ENCODE assay signal across 11 cellular contexts in genomic region chr10:78212134-78212785, GRCh38.
A peak's percentile ranks its signal among the peaks of the same experiment; 100 is the strongest.
DNase-seq lines count a peak whose midpoint lies in the region; ATAC-seq, FAIRE-seq and TF ChIP-seq lines count a peak whose summit lies in the region.
"Had no signal": no experiment of that assay in that cellular context is flagged by ENCODE, and none has a peak within 500 bp of the region (broad histone marks: within the 10 kb centered on the region; RNA-seq: fewer than 3 reads in every experiment).

No MANE protein-coding gene starts in this region.

- TF ChIP-seq POLR2A in HepG2 (IDR thresholded peaks at IDR 0.05; ENCODE audit: insufficient read depth in 1 of 2, low read depth in 2 of 2, low read length in 2 of 2), result no peak

- WGBS in HepG2 (ENCODE audit: low lambda C conversion rate), result 0% methylated on average over 2 of the region's 6 CpGs

- peak; percentile 38; the same call in 2 of the 3 replicates for ATAC-seq in HepG2
- no peak for ATAC-seq in GM18861 (IDR thresholded peaks at IDR 0.05; ENCODE audit: unreplicated experiment)
- no peak for ATAC-seq in stimulated activated naive CD8-positive, alpha-beta T cell treated with anti-CD3 and anti-CD28 coated beads, Interleukin-15, Interleukin-2, amounts not matched to agents 100 U/mL and 50 U/mL, for 24 hours

- peak overlapping the region; percentile 41 to 96 (median 83) for H3K4me2 ChIP-seq in BLaER1 treated with 17β-estradiol and CSF1 and Interleukin-3, amounts not matched to agents 10 nM and 100 nM
- no peak overlapping the region for H3K4me2 ChIP-seq in HepG2 (ENCODE audit: low read depth, low read length)

- peaks cover 67 to 83% (median 81%) of the 10 kb centered on the region in 10 experiments for H3K4me1 ChIP-seq in BLaER1 treated with 17β-estradiol and CSF1 and Interleukin-3, amounts not matched to agents 10 nM and 100 nM
- H3K4me1 ChIP-seq in HepG2 (ENCODE audit: insufficient read depth, low read length), result no peaks in the 10 kb centered on the region
- H3K4me1 ChIP-seq: body of pancreas, prostate gland had no signal

- FAIRE-seq in HepG2 (lab: Jason Lieb, UNC), result no peak

- H3K9ac ChIP-seq in BLaER1 treated with 17β-estradiol and CSF1 and Interleukin-3, amounts not matched to agents 10 nM and 100 nM, result peak overlapping the region in 1 of 11 experiments; percentile 12; a peak in 1 of 22 replicates
- H3K9ac ChIP-seq in HepG2 (ENCODE audit: insufficient read depth, low read depth, low read length), result no peak overlapping the region

- CTCF ChIA-PET in HepG2 (lab: Yijun Ruan, JAX; ENCODE audit: low intra/inter-chr PET ratio, low total read pairs), result no interaction called here

- 0 out of 22 replicates have a peak overlapping the region, but pooled peaks of 1 of the 11 experiments have one; percentile 4 for H3K27ac ChIP-seq in BLaER1 treated with 17β-estradiol and CSF1 and Interleukin-3, amounts not matched to agents 10 nM and 100 nM
- H3K27ac ChIP-seq in VCaP, result peak overlapping the region; percentile 65
- no peak overlapping the region for H3K27ac ChIP-seq in HepG2 (ENCODE audit: extremely low read length, insufficient read depth, low read length)
- H3K27ac ChIP-seq: body of pancreas, prostate gland had no signal

- POLR2A ChIA-PET in HepG2 (lab: Yijun Ruan, JAX), result no interaction called here

- peaks cover 0 to 10% (median 0%) of the 10 kb centered on the region in 11 experiments; a peak in 2 of 22 replicates for H4K20me1 ChIP-seq in BLaER1 treated with 17β-estradiol and CSF1 and Interleukin-3, amounts not matched to agents 10 nM and 100 nM
- H4K20me1 ChIP-seq in HepG2 (ENCODE audit: insufficient read depth, low read length), result no peaks in the 10 kb centered on the region

- no TSS peak for BruUV-seq in HepG2 (replicated peaks; lab: Mats Ljungman, UMichigan)

- intact Hi-C loops in HepG2 (cut with micrococcal nuclease; ENCODE audit: unreplicated experiment), result no loop called here

- H3K36me3 ChIP-seq in BLaER1 treated with 17β-estradiol and CSF1 and Interleukin-3, amounts not matched to agents 10 nM and 100 nM, result no peaks in the 10 kb centered on the region
- no peaks in the 10 kb centered on the region for H3K36me3 ChIP-seq in HepG2 (replicated peaks in 1 of 2; ENCODE audit: control insufficient read depth in 1 of 2, insufficient read depth in 2 of 2, low read length in 2 of 2)
- H3K36me3 ChIP-seq: prostate gland, transverse colon had no signal

- H2AFZ ChIP-seq in HepG2 (ENCODE audit: low read length), result no peak overlapping the region

- DNase-seq in M059J (ENCODE audit: low read depth) (peak; percentile 46), HepG2 (ENCODE audit: low spot score) (no peak), T-helper 2 cell (no peak), SIG-M5 (lab: John Stamatoyannopoulos, UW) (no peak)
- DNase-seq in stimulated activated naive CD8-positive, alpha-beta T cell treated with anti-CD3 and anti-CD28 coated beads, Interleukin-15, Interleukin-2, amounts not matched to agents 100 U/mL and 50 U/mL, for 24 hours, result no peak
- DNase-seq: transverse colon had no signal

- no peaks in the 10 kb centered on the region; a peak in 1 of 22 replicates for H3K27me3 ChIP-seq in BLaER1 treated with 17β-estradiol and CSF1 and Interleukin-3, amounts not matched to agents 10 nM and 100 nM
- peaks cover 2 to 20% of the 10 kb centered on the region in 2 experiments; a peak in 2 of 5 replicates for H3K27me3 ChIP-seq in HepG2 (ENCODE audit: control insufficient read depth in 1 of 2, insufficient read depth in 2 of 2, low read length in 2 of 2)
- H3K27me3 ChIP-seq: body of pancreas, transverse colon had no signal

- H3K4me3 ChIP-seq in BLaER1 treated with 17β-estradiol and CSF1 and Interleukin-3, amounts not matched to agents 10 nM and 100 nM, result no peak overlapping the region
- H3K4me3 ChIP-seq in HepG2 (replicated peaks in 1 of 3; ENCODE audit: insufficient read depth in 1 of 3, low read depth in 2 of 3, low read length in 3 of 3), result no peak overlapping the region
- H3K4me3 ChIP-seq: body of pancreas, prostate gland, transverse colon had no signal

- TF ChIP-seq EP300 in HepG2 (IDR thresholded peaks at IDR 0.05; ENCODE audit: low read depth in 2 of 2, low read length in 2 of 2), result no peak
- TF ChIP-seq EP300 in HepG2 (CRISPR knock-in tag; IDR thresholded peaks at IDR 0.05; ENCODE audit: borderline replicate concordance), result no peak

- TF ChIP-seq RAD21 in HepG2 (CRISPR knock-in tag; IDR thresholded peaks at IDR 0.05), result no peak

- no peaks in the 10 kb centered on the region for H3K79me2 ChIP-seq in HepG2 (ENCODE audit: insufficient read depth, low read length)

- in situ Hi-C loops in HepG2 (cut with HindIII; ENCODE audit: extremely low pct_ligation_motif_present, low pct_unique_long_range_greater_than_20kb), result no loop called here

- no peak for TF ChIP-seq CTCF in VCaP (conservative IDR thresholded peaks at IDR 0.05)
- TF ChIP-seq CTCF in HepG2 (CRISPR knock-in tag; IDR thresholded peaks at IDR 0.05), result no peak

- no peaks in the 10 kb centered on the region for H3K9me3 ChIP-seq in BLaER1 treated with 17β-estradiol and CSF1 and Interleukin-3, amounts not matched to agents 10 nM and 100 nM (replicated peaks in 1 of 11)
- H3K9me3 ChIP-seq in HepG2 (ENCODE audit: low read length), result no peaks in the 10 kb centered on the region
- H3K9me3 ChIP-seq: body of pancreas, prostate gland, transverse colon had no signal

TF ChIP-seq in HepG2, 621 proteins besides CTCF, POLR2A, EP300 and RAD21 (continues in another document):
- TF ChIP-seq ZNF10 (CRISPR knock-in tag; IDR thresholded peaks at IDR 0.05; ENCODE audit: borderline replicate concordance, low read depth), result no peak
- no peak for TF ChIP-seq ZSCAN9 (CRISPR knock-in tag; IDR thresholded peaks at IDR 0.05; ENCODE audit: borderline replicate concordance)
- TF ChIP-seq, protein P1, sequence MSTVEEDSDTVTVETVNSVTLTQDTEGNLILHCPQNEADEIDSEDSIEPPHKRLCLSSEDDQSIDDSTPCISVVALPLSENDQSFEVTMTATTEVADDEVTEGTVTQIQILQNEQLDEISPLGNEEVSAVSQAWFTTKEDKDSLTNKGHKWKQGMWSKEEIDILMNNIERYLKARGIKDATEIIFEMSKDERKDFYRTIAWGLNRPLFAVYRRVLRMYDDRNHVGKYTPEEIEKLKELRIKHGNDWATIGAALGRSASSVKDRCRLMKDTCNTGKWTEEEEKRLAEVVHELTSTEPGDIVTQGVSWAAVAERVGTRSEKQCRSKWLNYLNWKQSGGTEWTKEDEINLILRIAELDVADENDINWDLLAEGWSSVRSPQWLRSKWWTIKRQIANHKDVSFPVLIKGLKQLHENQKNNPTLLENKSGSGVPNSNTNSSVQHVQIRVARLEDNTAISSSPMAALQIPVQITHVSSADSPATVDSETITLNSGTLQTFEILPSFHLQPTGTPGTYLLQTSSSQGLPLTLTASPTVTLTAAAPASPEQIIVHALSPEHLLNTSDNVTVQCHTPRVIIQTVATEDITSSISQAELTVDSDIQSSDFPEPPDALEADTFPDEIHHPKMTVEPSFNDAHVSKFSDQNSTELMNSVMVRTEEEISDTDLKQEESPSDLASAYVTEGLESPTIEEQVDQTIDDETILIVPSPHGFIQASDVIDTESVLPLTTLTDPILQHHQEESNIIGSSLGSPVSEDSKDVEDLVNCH (CRISPR knock-in tag; IDR thresholded peaks at IDR 0.05), result no peak
- no peak for TF ChIP-seq ZNF574 (CRISPR knock-in tag; IDR thresholded peaks at IDR 0.05)
- TF ChIP-seq, protein P2, sequence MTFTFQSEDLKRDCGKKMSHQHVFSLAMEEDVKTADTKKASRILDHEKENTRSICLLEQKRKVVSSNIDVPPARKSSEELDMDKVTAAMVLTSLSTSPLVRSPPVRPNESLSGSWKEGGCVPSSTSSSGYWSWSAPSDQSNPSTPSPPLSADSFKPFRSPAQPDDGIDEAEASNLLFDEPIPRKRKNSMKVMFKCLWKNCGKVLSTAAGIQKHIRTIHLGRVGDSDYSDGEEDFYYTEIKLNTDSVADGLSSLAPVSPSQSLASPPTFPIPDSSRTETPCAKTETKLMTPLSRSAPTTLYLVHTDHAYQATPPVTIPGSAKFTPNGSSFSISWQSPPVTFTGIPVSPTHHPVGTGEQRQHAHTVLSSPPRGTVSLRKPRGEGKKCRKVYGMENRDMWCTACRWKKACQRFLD (CRISPR knock-in tag; IDR thresholded peaks at IDR 0.05; ENCODE audit: borderline replicate concordance), result no peak
- no peak for TF ChIP-seq PPARG (CRISPR knock-in tag; conservative IDR thresholded peaks at IDR 0.05)
- TF ChIP-seq TCF7L2 (IDR thresholded peaks at IDR 0.05; ENCODE audit: low read depth, low read length), result no peak
- TF ChIP-seq U2AF1 (optimal IDR thresholded peaks at IDR 0.05; ENCODE audit: low read depth, low read length), result no peak
- TF ChIP-seq, protein P3, sequence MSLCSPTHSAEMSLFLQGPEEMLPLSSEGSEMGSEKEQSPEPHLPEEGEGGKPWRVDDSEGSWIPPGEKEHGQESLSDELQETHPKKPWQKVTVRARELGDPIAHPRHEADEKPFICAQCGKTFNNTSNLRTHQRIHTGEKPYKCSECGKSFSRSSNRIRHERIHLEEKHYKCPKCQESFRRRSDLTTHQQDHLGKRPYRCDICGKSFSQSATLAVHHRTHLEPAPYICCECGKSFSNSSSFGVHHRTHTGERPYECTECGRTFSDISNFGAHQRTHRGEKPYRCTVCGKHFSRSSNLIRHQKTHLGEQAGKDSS (CRISPR knock-in tag; IDR thresholded peaks at IDR 0.05; ENCODE audit: borderline replicate concordance, low read depth), result no peak
- TF ChIP-seq ZNF468 (CRISPR knock-in tag; IDR thresholded peaks at IDR 0.05), result no peak
- TF ChIP-seq ZNF350 (CRISPR knock-in tag; IDR thresholded peaks at IDR 0.05; ENCODE audit: borderline replicate concordance, low read depth), result no peak
- TF ChIP-seq POLR2AphosphoS5 (IDR thresholded peaks at IDR 0.05; ENCODE audit: low read depth, low read length), result no peak
